Comparison of ENCODE assay signal across 21 cellular contexts in the genomic region with DNA sequence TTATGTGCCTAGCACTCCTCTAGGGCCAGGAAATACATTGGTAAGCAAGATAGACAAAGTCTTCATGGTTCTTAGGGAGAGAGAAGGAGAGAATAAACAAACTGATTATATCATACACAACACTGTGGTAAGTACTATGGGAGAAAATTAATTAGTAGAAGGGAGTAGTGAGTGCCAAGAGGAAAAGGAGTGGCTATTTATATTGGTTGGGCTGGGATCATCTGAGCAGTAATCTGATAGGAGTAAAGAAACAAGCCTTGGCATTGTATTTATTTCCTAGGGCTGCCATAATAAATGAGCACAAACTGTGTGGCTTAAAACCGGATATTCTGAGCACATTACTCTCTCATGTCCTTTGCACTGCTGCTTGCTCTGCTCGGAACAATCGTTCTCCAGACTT.
DNase-seq lines count a peak whose midpoint lies in the region; ATAC-seq lines count a peak whose summit lies in the region.
"Had no signal": no experiment of that assay in that cellular context is flagged by ENCODE, and none has a peak within 500 bp of the region (broad histone marks: within the 10 kb centered on the region; RNA-seq: fewer than 3 reads in every experiment).

No MANE protein-coding gene starts in this region.

- H3K27ac Mint-ChIP-seq in activated CD4-positive, alpha-beta T cell treated with anti-CD3 and anti-CD28 coated beads, Interleukin-2, amount 10 ng/mL, durations not matched to agents 7 days and 5 days: no peak overlapping the region
- H3K27ac Mint-ChIP-seq: CD4-positive, alpha-beta memory T cell; H9; T-cell had no signal

- H3K4me1 Mint-ChIP-seq in activated CD4-positive, alpha-beta T cell treated with anti-CD3 and anti-CD28 coated beads, Interleukin-2, amount 10 ng/mL, durations not matched to agents 7 days and 5 days: no peaks in the 10 kb centered on the region
- H3K4me1 Mint-ChIP-seq: CD4-positive, alpha-beta memory T cell; H9; T-cell had no signal

- CTCF ChIA-PET in activated CD4-positive, alpha-beta T cell treated with anti-CD3 and anti-CD28 coated beads, Interleukin-2, amount 10 ng/mL, durations not matched to agents 7 days and 5 days (lab: Charles Lee): no interaction called here

- POLR2A ChIA-PET in activated CD4-positive, alpha-beta T cell treated with anti-CD3 and anti-CD28 coated beads, Interleukin-2, amount 10 ng/mL, durations not matched to agents 7 days and 5 days (lab: Charles Lee): no interaction called here

- H3K27me3 Mint-ChIP-seq in activated CD4-positive, alpha-beta T cell treated with anti-CD3 and anti-CD28 coated beads, Interleukin-2, amount 10 ng/mL, durations not matched to agents 7 days and 5 days: no peaks in the 10 kb centered on the region

- ATAC-seq in GM18909 (IDR thresholded peaks at IDR 0.05; ENCODE audit: poor library complexity, unreplicated experiment): no peak
- ATAC-seq: Panc1, T-cell had no signal

- H3K36me3 Mint-ChIP-seq in activated CD4-positive, alpha-beta T cell treated with anti-CD3 and anti-CD28 coated beads, Interleukin-2, amount 10 ng/mL, durations not matched to agents 7 days and 5 days (ENCODE audit: low read depth): no peaks in the 10 kb centered on the region
- H3K36me3 Mint-ChIP-seq: CD4-positive, alpha-beta memory T cell; T-cell had no signal

- DNase-seq in COLO829 (ENCODE audit: low spot score): peak; percentile 6
- peak; percentile 14 for DNase-seq in DMS153 treated with DMSO at 0.1 percent for 48 hours (lab: John Stamatoyannopoulos, UW; ENCODE audit: unreplicated experiment)
- DNase-seq in NCI-H69 (lab: John Stamatoyannopoulos, UW): peak; percentile 10
- DNase-seq in foreskin melanocyte: peak; percentile 66
- no peak for DNase-seq in NCI-H1930 (lab: John Stamatoyannopoulos, UW)
- no peak for DNase-seq in activated CD4-positive, alpha-beta T cell treated with anti-CD3 and anti-CD28 coated beads, Interleukin-2, amount 10 ng/mL, durations not matched to agents 7 days and 5 days
- DNase-seq: C1 segment of cervical spinal cord; CD4-positive, alpha-beta memory T cell; DMS 273 treated with DMSO at 0.1 percent for 48 hours; GM23248; H9; IMR-90; KG1; MM.1S; NCI-H146; NCI-H2081 treated with DMSO at 0.1 percent for 48 hours; NCI-H524; SHP77; T-cell had no signal

- H3K4me3 Mint-ChIP-seq in activated CD4-positive, alpha-beta T cell treated with anti-CD3 and anti-CD28 coated beads, Interleukin-2, amount 10 ng/mL, durations not matched to agents 7 days and 5 days: no peak overlapping the region
- H3K4me3 Mint-ChIP-seq: CD4-positive, alpha-beta memory T cell; H9; T-cell had no signal

- H3K9me3 Mint-ChIP-seq in activated CD4-positive, alpha-beta T cell treated with anti-CD3 and anti-CD28 coated beads, Interleukin-2, amount 10 ng/mL, durations not matched to agents 7 days and 5 days: no peaks in the 10 kb centered on the region
- H3K9me3 Mint-ChIP-seq: T-cell had no signal

Comparison
In these comparisons a context has a peak if more than half of its experiments do, and no peak if none do; other contexts are left out.
1. DNase-seq: peak in COLO829 (single experiment), DMS153 treated with DMSO at 0.1 percent for 48 hours (single experiment), NCI-H69 (single experiment) and foreskin melanocyte (single experiment); none in NCI-H1930 (0 of 2) and activated CD4-positive, alpha-beta T cell treated with anti-CD3 and anti-CD28 coated beads, Interleukin-2, amount 10 ng/mL, durations not matched to agents 7 days and 5 days (single experiment).